In the genomic region with DNA sequence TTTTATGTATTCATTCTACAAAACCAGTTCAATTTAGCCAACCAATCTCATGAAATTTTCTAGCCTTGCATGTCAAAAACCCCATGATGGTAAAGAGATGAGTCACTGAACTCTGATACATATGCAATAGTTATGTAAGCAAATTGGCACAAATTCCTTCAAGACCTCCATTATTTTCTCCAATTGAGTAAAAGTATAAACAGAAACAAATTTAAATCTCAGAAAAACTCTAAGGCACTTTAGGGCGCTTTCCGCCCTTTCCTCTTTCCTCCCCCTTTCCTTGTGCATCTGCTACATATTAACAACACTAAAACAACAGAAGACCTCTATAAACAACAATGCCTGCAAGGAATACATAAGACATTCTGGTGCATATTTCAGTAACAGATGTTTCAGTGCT, we compare ENCODE assay signal across 23 cellular contexts. TPM values are rescaled to one million over a fixed set of nuclear protein-coding genes. Genes with fewer than 3 reads are reported as not detected.
DNase-seq lines count a peak whose midpoint lies in the region; ATAC-seq, FAIRE-seq and TF ChIP-seq lines count a peak whose summit lies in the region.
"Had no signal": no experiment of that assay in that cellular context is flagged by ENCODE, and none has a peak within 500 bp of the region (broad histone marks: within the 10 kb centered on the region; RNA-seq: fewer than 3 reads in every experiment).

No MANE protein-coding gene starts in this region.

- no peak for FAIRE-seq in bronchial epithelial cell (lab: Jason Lieb, UNC)
- FAIRE-seq: urothelium cell line had no signal

- peaks cover 9% of the 10 kb centered on the region for H3F3A ChIP-seq in neural progenitor cell (ENCODE audit: low read depth)

- H3K27ac ChIP-seq in HUES64 (ENCODE audit: low read depth, low read length) (peak overlapping the region; percentile 36; the same call in 1 of the 2 replicates), neural progenitor cell (no peak overlapping the region)
- H3K27ac ChIP-seq: coronary artery, Peyer's patch, VCaP had no signal

- H3K36me3 Mint-ChIP-seq in neural progenitor cell = peaks cover 8% of the 10 kb centered on the region

- peaks cover 8% of the 10 kb centered on the region for H3K4me1 Mint-ChIP-seq in neural progenitor cell
- H3K4me1 Mint-ChIP-seq: activated T-helper 17 cell treated with anti-CD3 and anti-CD28 coated beads, Interleukin-2, amount 50 U/mL, for 72 hours had no signal

- no peak overlapping the region for H3K27ac Mint-ChIP-seq in neural progenitor cell
- H3K27ac Mint-ChIP-seq: activated T-helper 17 cell treated with anti-CD3 and anti-CD28 coated beads, Interleukin-2, amount 50 U/mL, for 72 hours; naive B cell had no signal

- H3K4me2 ChIP-seq in neural progenitor cell = no peak overlapping the region

- H3K4me3 ChIP-seq in AG10803 (ENCODE audit: low read length) (no peak overlapping the region), HUES64 (ENCODE audit: low read length) (no peak overlapping the region), bronchial epithelial cell (ENCODE audit: low read depth, low read length) (no peak overlapping the region), neural progenitor cell (no peak overlapping the region)
- H3K4me3 ChIP-seq: coronary artery, Peyer's patch had no signal

- no peaks in the 10 kb centered on the region for H3K27me3 ChIP-seq in HUES64 (ENCODE audit: insufficient read depth, low read length)
- H3K27me3 ChIP-seq in bronchial epithelial cell (ENCODE audit: control insufficient read depth, insufficient read depth, low read length) = no peaks in the 10 kb centered on the region
- no peaks in the 10 kb centered on the region for H3K27me3 ChIP-seq in neural progenitor cell
- H3K27me3 ChIP-seq: Peyer's patch had no signal

- H3K9ac ChIP-seq in HUES64 (ENCODE audit: low read depth, low read length) (no peak overlapping the region), neural progenitor cell (no peak overlapping the region)

- H3K9me3 Mint-ChIP-seq in neural progenitor cell = peaks cover 9% of the 10 kb centered on the region

- peaks cover 24% of the 10 kb centered on the region for H3K4me1 ChIP-seq in HUES64 (ENCODE audit: insufficient read depth, low read length)
- peaks cover 7% of the 10 kb centered on the region for H3K4me1 ChIP-seq in neural progenitor cell
- H3K4me1 ChIP-seq: Peyer's patch had no signal

- no peak overlapping the region for H2AFZ ChIP-seq in neural progenitor cell (replicated peaks)

- no peaks in the 10 kb centered on the region for H3K9me3 ChIP-seq in HUES64 (ENCODE audit: insufficient read depth, low read depth, low read length)
- no peaks in the 10 kb centered on the region for H3K9me3 ChIP-seq in neural progenitor cell (ENCODE audit: low read depth)
- H3K9me3 ChIP-seq: Peyer's patch had no signal

- WGBS in HUES64 = 90% methylated on average over 2 of the region's 2 CpGs

- no peaks in the 10 kb centered on the region for H3K36me3 ChIP-seq in HUES64 (ENCODE audit: insufficient read depth, low read length)
- no peaks in the 10 kb centered on the region for H3K36me3 ChIP-seq in bronchial epithelial cell (ENCODE audit: control insufficient read depth, insufficient read depth, low read length)
- no peaks in the 10 kb centered on the region for H3K36me3 ChIP-seq in neural progenitor cell
- H3K36me3 ChIP-seq: Peyer's patch had no signal

- no peaks in the 10 kb centered on the region for H3K27me3 Mint-ChIP-seq in neural progenitor cell (ENCODE audit: insufficient read depth, low read depth)
- H3K27me3 Mint-ChIP-seq: naive B cell had no signal

- H3K79me2 ChIP-seq in neural progenitor cell (ENCODE audit: low read depth) = peaks cover 23% of the 10 kb centered on the region

- ATAC-seq in HG02840 (IDR thresholded peaks at IDR 0.05; ENCODE audit: low FRiP score, unreplicated experiment) (no peak), HG03159 (IDR thresholded peaks at IDR 0.05; ENCODE audit: unreplicated experiment) (no peak)
- ATAC-seq: activated T-helper 17 cell treated with anti-CD3 and anti-CD28 coated beads, Interleukin-2, amount 50 U/mL, for 72 hours; esophagus mucosa; stimulated activated naive CD8-positive, alpha-beta T cell treated with anti-CD3 and anti-CD28 coated beads, Interleukin-15, Interleukin-2, amounts not matched to agents 100 U/mL and 50 U/mL, for 24 hours had no signal

- peak; percentile 64 for DNase-seq in AG10803 (ENCODE audit: low read depth)
- DNase-seq in bronchial epithelial cell (ENCODE audit: low read depth) = peak; percentile 65
- DNase-seq in foreskin melanocyte = peak; percentile 44
- no peak for DNase-seq in HT-29 (ENCODE audit: low spot score)
- no peak for DNase-seq in neural progenitor cell (ENCODE audit: low spot score)
- DNase-seq: activated CD8-positive, alpha-beta memory T cell treated with anti-CD3 and anti-CD28 coated beads for 24 hours; AML-193; aorta; Calu3; Karpas-422; naive B cell; NCI-H1694 treated with DMSO at 0.1 percent for 48 hours; NCI-H748 treated with DMSO at 0.1 percent for 48 hours; Peyer's patch; stimulated activated naive CD8-positive, alpha-beta T cell treated with anti-CD3 and anti-CD28 coated beads, Interleukin-15, Interleukin-2, amounts not matched to agents 100 U/mL and 50 U/mL, for 24 hours had no signal

- TF ChIP-seq CTCF in AG10803 (conservative IDR thresholded peaks at IDR 0.05; ENCODE audit: low read length) (no peak), bronchial epithelial cell (IDR thresholded peaks at IDR 0.05; ENCODE audit: insufficient read depth, low read length, severe bottlenecking) (no peak), neural progenitor cell (IDR thresholded peaks at IDR 0.05) (no peak)

- H3K4me3 Mint-ChIP-seq in neural progenitor cell = no peak overlapping the region
- H3K4me3 Mint-ChIP-seq: activated T-helper 17 cell treated with anti-CD3 and anti-CD28 coated beads, Interleukin-2, amount 50 U/mL, for 72 hours; naive B cell had no signal

- no peaks in the 10 kb centered on the region for H4K20me1 ChIP-seq in neural progenitor cell (ENCODE audit: low read depth)

RNA-seq across cellular contexts. Expression of a gene that starts 48.5 kb away (rescaled TPM):
- 18.7 TPM for polyA plus RNA-seq in HUES64 (2013, experiment 1 of 2)
- 19.6 TPM for polyA plus RNA-seq in HUES64 (2013, experiment 2 of 2)
- total RNA-seq in bronchial epithelial cell (47.4 and 58.8 TPM in 2 replicates), neural progenitor cell (ENCODE audit: low replicate concordance) (26.0 and 29.0 TPM in 2 replicates)
- total RNA-seq in HT-29 (2014; rRNA removed; shearing (Covaris generic)) = 20.4 and 24.4 TPM in 2 replicates

Comparison
In these comparisons a context has a peak if more than half of its experiments do, and no peak if none do; other contexts are left out.
1. DNase-seq: peak in AG10803 (single experiment), bronchial epithelial cell (single experiment) and foreskin melanocyte (single experiment); none in HT-29 (single experiment) and neural progenitor cell (single experiment).